In the genomic region with DNA sequence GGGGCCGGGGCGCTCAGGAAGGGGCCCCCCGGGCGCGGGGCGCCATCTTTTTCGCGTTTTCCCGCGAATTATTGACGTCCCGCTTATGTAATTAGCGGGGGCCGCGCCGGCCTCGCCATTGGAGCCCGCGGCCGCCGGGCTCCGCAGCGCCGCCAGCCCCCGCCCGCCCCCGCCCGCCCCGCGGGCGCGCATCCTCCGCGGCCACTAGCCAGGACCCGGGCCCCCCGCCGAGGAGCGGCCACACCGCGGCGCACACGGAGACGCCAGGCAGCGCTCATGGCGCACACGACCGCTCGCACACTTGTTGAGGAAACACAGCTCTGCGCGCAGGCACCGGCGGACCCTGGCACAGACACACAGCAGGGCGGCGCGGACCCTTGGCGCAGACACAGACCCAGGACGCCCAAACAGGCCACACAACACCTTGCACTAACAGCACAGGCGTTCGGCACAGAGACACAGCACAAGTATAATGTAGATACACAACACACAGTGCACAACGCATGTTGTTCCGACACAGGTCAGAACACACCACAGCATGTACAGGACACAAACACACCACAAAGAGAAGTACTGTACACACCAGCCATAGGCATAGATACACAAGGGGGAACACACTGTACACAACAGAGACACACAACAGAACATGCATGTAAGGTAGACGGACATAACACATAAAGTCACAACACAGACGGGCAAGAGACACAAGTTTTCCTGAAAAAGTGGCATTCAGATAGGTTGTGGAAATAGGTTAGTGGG, we compare ENCODE assay signal across 1 cellular context.
TF ChIP-seq lines count a peak whose summit lies in the region.

No MANE protein-coding gene starts in this region.

TF ChIP-seq in K562, 482 proteins besides CTCF, POLR2A, EP300 and RAD21 (continues in another document):
- TF ChIP-seq BHLHE40 (IDR thresholded peaks at IDR 0.05; ENCODE audit: low read length), result peak; percentile 90
- no peak for TF ChIP-seq ZNF589 (CRISPR knock-in tag; IDR thresholded peaks at IDR 0.05; ENCODE audit: low read depth)
- TF ChIP-seq ZNF431 (CRISPR knock-in tag; IDR thresholded peaks at IDR 0.05), result no peak
- no peak for TF ChIP-seq ZNF224 (CRISPR knock-in tag; IDR thresholded peaks at IDR 0.05)
- no peak for TF ChIP-seq SAFB (IDR thresholded peaks at IDR 0.05; ENCODE audit: borderline replicate concordance, low read depth, low read length)
- no peak for TF ChIP-seq PHF21A (IDR thresholded peaks at IDR 0.05; ENCODE audit: borderline replicate concordance, low read depth)
- TF ChIP-seq DPF2 (IDR thresholded peaks at IDR 0.05), result no peak
- TF ChIP-seq, protein P1, sequence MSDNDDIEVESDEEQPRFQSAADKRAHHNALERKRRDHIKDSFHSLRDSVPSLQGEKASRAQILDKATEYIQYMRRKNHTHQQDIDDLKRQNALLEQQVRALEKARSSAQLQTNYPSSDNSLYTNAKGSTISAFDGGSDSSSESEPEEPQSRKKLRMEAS (CRISPR knock-in tag; IDR thresholded peaks at IDR 0.05), result no peak
- TF ChIP-seq SMC3 (conservative IDR thresholded peaks at IDR 0.05; ENCODE audit: insufficient read depth, low read depth, low read length), result peak; percentile 63
- TF ChIP-seq, protein P2, sequence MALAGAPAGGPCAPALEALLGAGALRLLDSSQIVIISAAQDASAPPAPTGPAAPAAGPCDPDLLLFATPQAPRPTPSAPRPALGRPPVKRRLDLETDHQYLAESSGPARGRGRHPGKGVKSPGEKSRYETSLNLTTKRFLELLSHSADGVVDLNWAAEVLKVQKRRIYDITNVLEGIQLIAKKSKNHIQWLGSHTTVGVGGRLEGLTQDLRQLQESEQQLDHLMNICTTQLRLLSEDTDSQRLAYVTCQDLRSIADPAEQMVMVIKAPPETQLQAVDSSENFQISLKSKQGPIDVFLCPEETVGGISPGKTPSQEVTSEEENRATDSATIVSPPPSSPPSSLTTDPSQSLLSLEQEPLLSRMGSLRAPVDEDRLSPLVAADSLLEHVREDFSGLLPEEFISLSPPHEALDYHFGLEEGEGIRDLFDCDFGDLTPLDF (CRISPR knock-in tag; IDR thresholded peaks at IDR 0.05), result peak; percentile 94
- no peak for TF ChIP-seq SIRT6 (IDR thresholded peaks at IDR 0.05; ENCODE audit: low read depth, low read length)
- TF ChIP-seq, protein P3, sequence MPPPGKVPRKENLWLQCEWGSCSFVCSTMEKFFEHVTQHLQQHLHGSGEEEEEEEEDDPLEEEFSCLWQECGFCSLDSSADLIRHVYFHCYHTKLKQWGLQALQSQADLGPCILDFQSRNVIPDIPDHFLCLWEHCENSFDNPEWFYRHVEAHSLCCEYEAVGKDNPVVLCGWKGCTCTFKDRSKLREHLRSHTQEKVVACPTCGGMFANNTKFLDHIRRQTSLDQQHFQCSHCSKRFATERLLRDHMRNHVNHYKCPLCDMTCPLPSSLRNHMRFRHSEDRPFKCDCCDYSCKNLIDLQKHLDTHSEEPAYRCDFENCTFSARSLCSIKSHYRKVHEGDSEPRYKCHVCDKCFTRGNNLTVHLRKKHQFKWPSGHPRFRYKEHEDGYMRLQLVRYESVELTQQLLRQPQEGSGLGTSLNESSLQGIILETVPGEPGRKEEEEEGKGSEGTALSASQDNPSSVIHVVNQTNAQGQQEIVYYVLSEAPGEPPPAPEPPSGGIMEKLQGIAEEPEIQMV (tag; conservative IDR thresholded peaks at IDR 0.05; ENCODE audit: low read depth), result no peak
- TF ChIP-seq KDM4B (IDR thresholded peaks at IDR 0.05; ENCODE audit: borderline replicate concordance in 2 of 2, low read depth in 1 of 2), result no peak
- TF ChIP-seq, protein P4, sequence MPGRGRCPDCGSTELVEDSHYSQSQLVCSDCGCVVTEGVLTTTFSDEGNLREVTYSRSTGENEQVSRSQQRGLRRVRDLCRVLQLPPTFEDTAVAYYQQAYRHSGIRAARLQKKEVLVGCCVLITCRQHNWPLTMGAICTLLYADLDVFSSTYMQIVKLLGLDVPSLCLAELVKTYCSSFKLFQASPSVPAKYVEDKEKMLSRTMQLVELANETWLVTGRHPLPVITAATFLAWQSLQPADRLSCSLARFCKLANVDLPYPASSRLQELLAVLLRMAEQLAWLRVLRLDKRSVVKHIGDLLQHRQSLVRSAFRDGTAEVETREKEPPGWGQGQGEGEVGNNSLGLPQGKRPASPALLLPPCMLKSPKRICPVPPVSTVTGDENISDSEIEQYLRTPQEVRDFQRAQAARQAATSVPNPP (IDR thresholded peaks at IDR 0.05; ENCODE audit: borderline replicate concordance, insufficient read depth, insufficient read length), result no peak
- TF ChIP-seq, protein P5, sequence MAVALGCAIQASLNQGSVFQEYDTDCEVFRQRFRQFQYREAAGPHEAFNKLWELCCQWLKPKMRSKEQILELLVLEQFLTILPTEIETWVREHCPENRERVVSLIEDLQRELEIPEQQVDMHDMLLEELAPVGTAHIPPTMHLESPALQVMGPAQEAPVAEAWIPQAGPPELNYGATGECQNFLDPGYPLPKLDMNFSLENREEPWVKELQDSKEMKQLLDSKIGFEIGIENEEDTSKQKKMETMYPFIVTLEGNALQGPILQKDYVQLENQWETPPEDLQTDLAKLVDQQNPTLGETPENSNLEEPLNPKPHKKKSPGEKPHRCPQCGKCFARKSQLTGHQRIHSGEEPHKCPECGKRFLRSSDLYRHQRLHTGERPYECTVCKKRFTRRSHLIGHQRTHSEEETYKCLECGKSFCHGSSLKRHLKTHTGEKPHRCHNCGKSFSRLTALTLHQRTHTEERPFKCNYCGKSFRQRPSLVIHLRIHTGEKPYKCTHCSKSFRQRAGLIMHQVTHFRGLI (CRISPR knock-in tag; IDR thresholded peaks at IDR 0.05), result no peak
- peak; percentile 85 for TF ChIP-seq GTF2F1 (IDR thresholded peaks at IDR 0.05; ENCODE audit: low read depth, low read length)
- TF ChIP-seq HCFC1 (IDR thresholded peaks at IDR 0.05; ENCODE audit: low read depth, low read length), result peak; percentile 53
- TF ChIP-seq FOXA3 (CRISPR knock-in tag; conservative IDR thresholded peaks at IDR 0.05 in 1 of 2, IDR thresholded peaks at IDR 0.05 in 1 of 2), result no peak
- no peak for TF ChIP-seq ZC3H11A (IDR thresholded peaks at IDR 0.05; ENCODE audit: low read depth, low read length)
- TF ChIP-seq, protein P6, sequence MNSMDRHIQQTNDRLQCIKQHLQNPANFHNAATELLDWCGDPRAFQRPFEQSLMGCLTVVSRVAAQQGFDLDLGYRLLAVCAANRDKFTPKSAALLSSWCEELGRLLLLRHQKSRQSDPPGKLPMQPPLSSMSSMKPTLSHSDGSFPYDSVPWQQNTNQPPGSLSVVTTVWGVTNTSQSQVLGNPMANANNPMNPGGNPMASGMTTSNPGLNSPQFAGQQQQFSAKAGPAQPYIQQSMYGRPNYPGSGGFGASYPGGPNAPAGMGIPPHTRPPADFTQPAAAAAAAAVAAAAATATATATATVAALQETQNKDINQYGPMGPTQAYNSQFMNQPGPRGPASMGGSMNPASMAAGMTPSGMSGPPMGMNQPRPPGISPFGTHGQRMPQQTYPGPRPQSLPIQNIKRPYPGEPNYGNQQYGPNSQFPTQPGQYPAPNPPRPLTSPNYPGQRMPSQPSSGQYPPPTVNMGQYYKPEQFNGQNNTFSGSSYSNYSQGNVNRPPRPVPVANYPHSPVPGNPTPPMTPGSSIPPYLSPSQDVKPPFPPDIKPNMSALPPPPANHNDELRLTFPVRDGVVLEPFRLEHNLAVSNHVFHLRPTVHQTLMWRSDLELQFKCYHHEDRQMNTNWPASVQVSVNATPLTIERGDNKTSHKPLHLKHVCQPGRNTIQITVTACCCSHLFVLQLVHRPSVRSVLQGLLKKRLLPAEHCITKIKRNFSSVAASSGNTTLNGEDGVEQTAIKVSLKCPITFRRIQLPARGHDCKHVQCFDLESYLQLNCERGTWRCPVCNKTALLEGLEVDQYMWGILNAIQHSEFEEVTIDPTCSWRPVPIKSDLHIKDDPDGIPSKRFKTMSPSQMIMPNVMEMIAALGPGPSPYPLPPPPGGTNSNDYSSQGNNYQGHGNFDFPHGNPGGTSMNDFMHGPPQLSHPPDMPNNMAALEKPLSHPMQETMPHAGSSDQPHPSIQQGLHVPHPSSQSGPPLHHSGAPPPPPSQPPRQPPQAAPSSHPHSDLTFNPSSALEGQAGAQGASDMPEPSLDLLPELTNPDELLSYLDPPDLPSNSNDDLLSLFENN (IDR thresholded peaks at IDR 0.05; ENCODE audit: low read depth in 2 of 2, low read length in 2 of 2), result peak in 1 of 2 experiments; percentile 59; a peak in 2 of 4 replicates
- TF ChIP-seq TAF15 (IDR thresholded peaks at IDR 0.05; ENCODE audit: low read depth, low read length), result no peak
- TF ChIP-seq SRF (CRISPR knock-in tag; IDR thresholded peaks at IDR 0.05), result no peak
- peak; percentile 34 for TF ChIP-seq JUND (IDR thresholded peaks at IDR 0.05; ENCODE audit: borderline replicate concordance, low read depth, low read length)
- TF ChIP-seq JUND (tag; IDR thresholded peaks at IDR 0.05; ENCODE audit: borderline replicate concordance, low read depth, low read length), result no peak
- no peak for TF ChIP-seq ZNF146 (CRISPR knock-in tag; IDR thresholded peaks at IDR 0.05; ENCODE audit: unreplicated experiment)
- no peak for TF ChIP-seq MYBL2 (IDR thresholded peaks at IDR 0.05; ENCODE audit: low read depth)
- no peak for TF ChIP-seq MYBL2 (CRISPR knock-in tag; IDR thresholded peaks at IDR 0.05; ENCODE audit: borderline replicate concordance)
- TF ChIP-seq, protein P7, sequence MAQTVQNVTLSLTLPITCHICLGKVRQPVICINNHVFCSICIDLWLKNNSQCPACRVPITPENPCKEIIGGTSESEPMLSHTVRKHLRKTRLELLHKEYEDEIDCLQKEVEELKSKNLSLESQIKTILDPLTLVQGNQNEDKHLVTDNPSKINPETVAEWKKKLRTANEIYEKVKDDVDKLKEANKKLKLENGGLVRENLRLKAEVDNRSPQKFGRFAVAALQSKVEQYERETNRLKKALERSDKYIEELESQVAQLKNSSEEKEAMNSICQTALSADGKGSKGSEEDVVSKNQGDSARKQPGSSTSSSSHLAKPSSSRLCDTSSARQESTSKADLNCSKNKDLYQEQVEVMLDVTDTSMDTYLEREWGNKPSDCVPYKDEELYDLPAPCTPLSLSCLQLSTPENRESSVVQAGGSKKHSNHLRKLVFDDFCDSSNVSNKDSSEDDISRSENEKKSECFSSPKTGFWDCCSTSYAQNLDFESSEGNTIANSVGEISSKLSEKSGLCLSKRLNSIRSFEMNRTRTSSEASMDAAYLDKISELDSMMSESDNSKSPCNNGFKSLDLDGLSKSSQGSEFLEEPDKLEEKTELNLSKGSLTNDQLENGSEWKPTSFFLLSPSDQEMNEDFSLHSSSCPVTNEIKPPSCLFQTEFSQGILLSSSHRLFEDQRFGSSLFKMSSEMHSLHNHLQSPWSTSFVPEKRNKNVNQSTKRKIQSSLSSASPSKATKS (CRISPR knock-in tag; IDR thresholded peaks at IDR 0.05), result no peak
- no peak for TF ChIP-seq KDM5B (IDR thresholded peaks at IDR 0.05; ENCODE audit: insufficient replicate concordance, low read depth, low read length)
- TF ChIP-seq CHD2 (IDR thresholded peaks at IDR 0.05; ENCODE audit: low read depth, low read length), result peak; percentile 34
- no peak for TF ChIP-seq OTX1 (CRISPR knock-in tag; IDR thresholded peaks at IDR 0.05)
- TF ChIP-seq, protein P8, sequence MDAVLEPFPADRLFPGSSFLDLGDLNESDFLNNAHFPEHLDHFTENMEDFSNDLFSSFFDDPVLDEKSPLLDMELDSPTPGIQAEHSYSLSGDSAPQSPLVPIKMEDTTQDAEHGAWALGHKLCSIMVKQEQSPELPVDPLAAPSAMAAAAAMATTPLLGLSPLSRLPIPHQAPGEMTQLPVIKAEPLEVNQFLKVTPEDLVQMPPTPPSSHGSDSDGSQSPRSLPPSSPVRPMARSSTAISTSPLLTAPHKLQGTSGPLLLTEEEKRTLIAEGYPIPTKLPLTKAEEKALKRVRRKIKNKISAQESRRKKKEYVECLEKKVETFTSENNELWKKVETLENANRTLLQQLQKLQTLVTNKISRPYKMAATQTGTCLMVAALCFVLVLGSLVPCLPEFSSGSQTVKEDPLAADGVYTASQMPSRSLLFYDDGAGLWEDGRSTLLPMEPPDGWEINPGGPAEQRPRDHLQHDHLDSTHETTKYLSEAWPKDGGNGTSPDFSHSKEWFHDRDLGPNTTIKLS (IDR thresholded peaks at IDR 0.05; ENCODE audit: borderline replicate concordance, low read depth), result no peak
- no peak for TF ChIP-seq RHOXF2B (CRISPR knock-in tag; conservative IDR thresholded peaks at IDR 0.05)
- no peak for TF ChIP-seq RFX5 (IDR thresholded peaks at IDR 0.05; ENCODE audit: low read depth, low read length)
- TF ChIP-seq, protein P9, sequence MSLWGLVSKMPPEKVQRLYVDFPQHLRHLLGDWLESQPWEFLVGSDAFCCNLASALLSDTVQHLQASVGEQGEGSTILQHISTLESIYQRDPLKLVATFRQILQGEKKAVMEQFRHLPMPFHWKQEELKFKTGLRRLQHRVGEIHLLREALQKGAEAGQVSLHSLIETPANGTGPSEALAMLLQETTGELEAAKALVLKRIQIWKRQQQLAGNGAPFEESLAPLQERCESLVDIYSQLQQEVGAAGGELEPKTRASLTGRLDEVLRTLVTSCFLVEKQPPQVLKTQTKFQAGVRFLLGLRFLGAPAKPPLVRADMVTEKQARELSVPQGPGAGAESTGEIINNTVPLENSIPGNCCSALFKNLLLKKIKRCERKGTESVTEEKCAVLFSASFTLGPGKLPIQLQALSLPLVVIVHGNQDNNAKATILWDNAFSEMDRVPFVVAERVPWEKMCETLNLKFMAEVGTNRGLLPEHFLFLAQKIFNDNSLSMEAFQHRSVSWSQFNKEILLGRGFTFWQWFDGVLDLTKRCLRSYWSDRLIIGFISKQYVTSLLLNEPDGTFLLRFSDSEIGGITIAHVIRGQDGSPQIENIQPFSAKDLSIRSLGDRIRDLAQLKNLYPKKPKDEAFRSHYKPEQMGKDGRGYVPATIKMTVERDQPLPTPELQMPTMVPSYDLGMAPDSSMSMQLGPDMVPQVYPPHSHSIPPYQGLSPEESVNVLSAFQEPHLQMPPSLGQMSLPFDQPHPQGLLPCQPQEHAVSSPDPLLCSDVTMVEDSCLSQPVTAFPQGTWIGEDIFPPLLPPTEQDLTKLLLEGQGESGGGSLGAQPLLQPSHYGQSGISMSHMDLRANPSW (CRISPR knock-in tag; IDR thresholded peaks at IDR 0.05), result peak; percentile 99
- no peak for TF ChIP-seq FUS (optimal IDR thresholded peaks at IDR 0.05; ENCODE audit: low read depth, low read length)
- no peak for TF ChIP-seq ZNF79 (CRISPR knock-in tag; IDR thresholded peaks at IDR 0.05; ENCODE audit: low read depth)
- no peak for TF ChIP-seq DNMT1 (IDR thresholded peaks at IDR 0.05)
- TF ChIP-seq, protein P10, sequence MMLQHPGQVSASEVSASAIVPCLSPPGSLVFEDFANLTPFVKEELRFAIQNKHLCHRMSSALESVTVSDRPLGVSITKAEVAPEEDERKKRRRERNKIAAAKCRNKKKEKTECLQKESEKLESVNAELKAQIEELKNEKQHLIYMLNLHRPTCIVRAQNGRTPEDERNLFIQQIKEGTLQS (IDR thresholded peaks at IDR 0.05), result no peak
- TF ChIP-seq, protein P10 (CRISPR knock-in tag; conservative IDR thresholded peaks at IDR 0.05), result peak; percentile 92
- TF ChIP-seq HNRNPLL (IDR thresholded peaks at IDR 0.05; ENCODE audit: low read depth, low read length, poor library complexity, severe bottlenecking), result no peak
- no peak for TF ChIP-seq FOXP1 (CRISPR knock-in tag; IDR thresholded peaks at IDR 0.05)
- no peak for TF ChIP-seq MCM5 (IDR thresholded peaks at IDR 0.05; ENCODE audit: low read depth)
- no peak for TF ChIP-seq HNRNPUL1 (IDR thresholded peaks at IDR 0.05; ENCODE audit: low read length)
- TF ChIP-seq KHSRP (IDR thresholded peaks at IDR 0.05), result no peak
- TF ChIP-seq ZNF239 (CRISPR knock-in tag; IDR thresholded peaks at IDR 0.05), result no peak
- TF ChIP-seq SMARCA5 (IDR thresholded peaks at IDR 0.05), result no peak
- TF ChIP-seq ZNF668 (CRISPR knock-in tag; IDR thresholded peaks at IDR 0.05), result no peak
- peak; percentile 14; the same call in 1 of the 2 replicates for TF ChIP-seq MAFK (IDR thresholded peaks at IDR 0.05; ENCODE audit: low read length)
- TF ChIP-seq C11orf30 (IDR thresholded peaks at IDR 0.05; ENCODE audit: low read depth), result no peak
